ENCODE assay signal across 1 cellular context in genomic region chr5:95835682-95836405, GRCh38.
TF ChIP-seq lines count a peak whose summit lies in the region.

No MANE protein-coding gene starts in this region.

TF ChIP-seq in WTC11, 78 proteins besides CTCF, POLR2A, EP300 and RAD21 (continued from another document):
- TF ChIP-seq FOXP4 (CRISPR knock-in tag; IDR thresholded peaks at IDR 0.05) (no peak), JAZF1 (CRISPR knock-in tag; IDR thresholded peaks at IDR 0.05) (no peak), ZNF396 (CRISPR knock-in tag; IDR thresholded peaks at IDR 0.05; ENCODE audit: borderline replicate concordance) (no peak), ZNF512 (CRISPR knock-in tag; IDR thresholded peaks at IDR 0.05; ENCODE audit: borderline replicate concordance) (no peak), NR1H2 (CRISPR knock-in tag; IDR thresholded peaks at IDR 0.05) (no peak), ZNF232 (CRISPR knock-in tag; IDR thresholded peaks at IDR 0.05) (no peak)
